ENCODE assay signal across 9 cellular contexts in the genomic region with DNA sequence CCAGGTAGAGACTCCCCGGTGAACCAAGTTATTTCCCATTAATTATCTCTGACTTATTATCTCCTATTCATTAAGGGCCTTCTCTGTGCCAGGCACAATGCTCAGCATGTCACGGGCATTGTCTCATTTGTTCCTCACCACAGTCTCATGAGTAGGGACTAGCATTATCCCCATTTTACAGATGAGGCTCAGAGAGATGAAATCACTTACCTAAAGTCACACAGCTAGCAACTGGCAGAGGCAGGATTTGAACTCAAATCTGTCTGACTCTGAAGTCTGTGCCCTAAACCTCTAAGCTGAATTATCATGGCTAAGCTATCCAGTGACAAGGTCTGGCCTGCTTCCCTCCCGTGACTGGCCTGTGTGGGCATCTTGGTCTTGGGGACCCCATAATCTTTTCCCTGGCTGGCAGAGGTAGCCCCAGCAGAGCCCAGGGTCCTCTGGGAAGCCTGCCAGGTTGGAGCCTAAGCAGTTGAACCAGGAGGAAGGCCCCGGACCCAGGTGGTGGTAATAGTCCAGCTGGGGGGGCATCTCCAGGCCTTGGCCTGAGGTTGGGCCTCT. TPM values are rescaled to one million over a fixed set of nuclear protein-coding genes. Genes with fewer than 3 reads are reported as not detected.
DNase-seq lines count a peak whose midpoint lies in the region; ATAC-seq and TF ChIP-seq lines count a peak whose summit lies in the region.
"Had no signal": no experiment of that assay in that cellular context is flagged by ENCODE, and none has a peak within 500 bp of the region (broad histone marks: within the 10 kb centered on the region; RNA-seq: fewer than 3 reads in every experiment).

No MANE protein-coding gene starts in this region.

- no peaks in the 10 kb centered on the region; the same call in 1 of the 2 replicates for H3K9me3 ChIP-seq in AG04450 (ENCODE audit: control insufficient read depth, insufficient read depth, low read length)

- H3K27me3 Mint-ChIP-seq in natural killer cell (ENCODE audit: low read depth in 2 of 2), result no peaks in the 10 kb centered on the region

- no peaks in the 10 kb centered on the region for H3K36me3 Mint-ChIP-seq in natural killer cell

- peak overlapping the region; percentile 82 for H3K4me3 Mint-ChIP-seq in natural killer cell

- peak overlapping the region; percentile 66 for H3K4me3 ChIP-seq in AG04450 (ENCODE audit: low read depth, low read length)
- peak overlapping the region; percentile 30; the same call in 1 of the 2 replicates for H3K4me3 ChIP-seq in LNCaP clone FGC (ENCODE audit: low read depth, low read length)
- peak overlapping the region; percentile 51 for H3K4me3 ChIP-seq in choroid plexus epithelial cell (ENCODE audit: low read depth, low read length)

- no peak for ATAC-seq in natural killer cell

- H3K4me1 Mint-ChIP-seq in natural killer cell, result peaks cover 63 to 74% of the 10 kb centered on the region in 2 donors

- TF ChIP-seq CTCF in AG04450 (IDR thresholded peaks at IDR 0.05; ENCODE audit: low read depth, low read length) (no peak), LNCaP clone FGC (IDR thresholded peaks at IDR 0.05; ENCODE audit: control insufficient read depth, extremely low read depth, insufficient read depth) (no peak), choroid plexus epithelial cell (conservative IDR thresholded peaks at IDR 0.05; ENCODE audit: low read depth, low read length) (no peak), natural killer cell (IDR thresholded peaks at IDR 0.05) (no peak)

- no peak for DNase-seq in AG04450 (ENCODE audit: low read depth, low spot score)
- no peak for DNase-seq in LNCaP clone FGC (ENCODE audit: low read depth)
- DNase-seq in choroid plexus epithelial cell (ENCODE audit: low read depth), result no peak
- no peak for DNase-seq in natural killer cell
- DNase-seq in NCI-H1048 (lab: John Stamatoyannopoulos, UW), result no peak
- no peak for DNase-seq in NCI-H345 treated with DMSO at 0.1 percent for 48 hours (lab: John Stamatoyannopoulos, UW; ENCODE audit: unreplicated experiment)
- no peak for DNase-seq in NCI-H2196 (lab: John Stamatoyannopoulos, UW; ENCODE audit: unreplicated experiment)
- DNase-seq in central memory CD4-positive, alpha-beta T cell, result no peak
- DNase-seq: NCI-H748 treated with DMSO at 0.1 percent for 48 hours had no signal

- no peaks in the 10 kb centered on the region for H3K9me3 Mint-ChIP-seq in natural killer cell

- POLR2A ChIA-PET in AG04450 (lab: Yijun Ruan, JAX), result interaction anchor here (1.0 to 1.5 kb wide), 3 partner anchors 11 to 146 kb away, joined by 3 to 12 read pairs (median 3); a partner anchor contains a TSS

- peak overlapping the region; percentile 88 to 99 for H3K27ac Mint-ChIP-seq in natural killer cell

- H3K27ac ChIP-seq in AG04450 (ENCODE audit: low read depth, low read length), result peak overlapping the region; percentile 78

- intact Hi-C loops in natural killer cell (cut with micrococcal nuclease), result no loop called here

- no peaks in the 10 kb centered on the region for H3K27me3 ChIP-seq in AG04450 (ENCODE audit: control insufficient read depth, insufficient read depth, low read length)

- CTCF ChIA-PET in AG04450 (lab: Charles Lee), result interaction anchor here (0.5 to 2.4 kb wide), 12 partner anchors 9 to 163 kb away, joined by 3 to 19 read pairs (median 5); a partner anchor contains a TSS

RNA-seq across cellular contexts. Expression of a gene that starts 4.5 kb away (rescaled TPM):
- 23.4 and 28.2 TPM in 2 replicates for polyA plus RNA-seq in AG04450 (2011; rRNA removed)
- 32.6 and 42.3 TPM in 2 replicates for polyA minus RNA-seq in AG04450 (2011; rRNA and poly(A)+ RNA removed)
- 100 to 1,000 TPM; 213 to 232 (median 230) TPM for total RNA-seq in natural killer cell

RNA-seq across cellular contexts. Expression of a gene that starts 11.2 kb away (rescaled TPM):
- polyA plus RNA-seq in AG04450 (2011; rRNA removed), result 88.5 and 92.3 TPM in 2 replicates
- 27.3 and 30.2 TPM in 2 replicates for polyA minus RNA-seq in AG04450 (2011; rRNA and poly(A)+ RNA removed)
- total RNA-seq in natural killer cell, result 10 to 100 TPM; 28.0 to 34.7 (median 34.3) TPM

RNA-seq across cellular contexts. Expression of a gene that starts 35.4 kb away (rescaled TPM):
- 1.5 and 1.6 TPM in 2 replicates for polyA plus RNA-seq in AG04450 (2011; rRNA removed)
- polyA minus RNA-seq in AG04450 (2011; rRNA and poly(A)+ RNA removed), result 0.83 and 1.1 TPM in 2 replicates
- total RNA-seq in natural killer cell, result under 1 TPM; 0.09 to 0.20 (median 0.14) TPM
